In the genomic region with DNA sequence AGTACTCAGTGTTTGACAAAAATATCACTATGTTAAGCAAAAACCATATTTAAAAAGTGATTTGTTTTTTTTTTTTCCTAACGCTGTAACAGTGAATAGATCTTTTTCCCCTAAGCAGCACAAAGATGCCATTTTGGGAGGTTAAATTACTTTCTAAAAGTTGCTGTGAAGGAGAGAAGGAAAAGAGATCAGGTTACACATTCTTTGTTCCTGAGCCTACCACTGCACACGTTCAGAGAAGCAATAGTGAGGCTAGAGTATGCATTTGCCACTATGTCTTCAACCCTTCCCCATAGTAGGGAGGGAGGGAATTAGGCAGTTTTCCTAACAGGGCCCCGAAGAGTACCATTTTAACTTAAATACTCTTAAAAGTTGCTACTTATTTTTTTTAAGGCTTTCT, we compare ENCODE assay signal across 9 cellular contexts. TPM values are rescaled to one million over a fixed set of nuclear protein-coding genes. Genes with fewer than 3 reads are reported as not detected.
DNase-seq lines count a peak whose midpoint lies in the region; ATAC-seq, FAIRE-seq and TF ChIP-seq lines count a peak whose summit lies in the region.
"Had no signal": no experiment of that assay in that cellular context is flagged by ENCODE, and none has a peak within 500 bp of the region (broad histone marks: within the 10 kb centered on the region; RNA-seq: fewer than 3 reads in every experiment).

No MANE protein-coding gene starts in this region.

- DNase-seq in NCI-H460 (ENCODE audit: extremely low read depth, low read depth): peak; percentile 16
- DNase-seq in fibroblast of gingiva (ENCODE audit: low read depth): peak; percentile 59
- peak; percentile 76 for DNase-seq in osteoblast (ENCODE audit: insufficient read length, low spot score, missing footprints)
- no peak for DNase-seq in activated CD4-positive, alpha-beta T cell treated with anti-CD3 and anti-CD28 coated beads, Interleukin-2, amount 50 U/mL, for 4 hours

- H3K4me3 ChIP-seq in osteoblast (ENCODE audit: insufficient read depth, low read length): no peak overlapping the region

- no peak for TF ChIP-seq CTCF in osteoblast (IDR thresholded peaks at IDR 0.05; ENCODE audit: extremely low read depth, low read depth, low read length)

- peak; percentile 98 for FAIRE-seq in G401.6 (lab: Jason Lieb, UNC)

- no peaks in the 10 kb centered on the region for H3K9me3 ChIP-seq in osteoblast (ENCODE audit: low read depth, low read length)

- no peaks in the 10 kb centered on the region for H3K36me3 ChIP-seq in osteoblast (ENCODE audit: insufficient read depth, low read length)

- peak overlapping the region; percentile 59 for H3K4me2 ChIP-seq in osteoblast (ENCODE audit: insufficient read depth, low read length)

- peaks cover 7% of the 10 kb centered on the region for H4K20me1 ChIP-seq in osteoblast (ENCODE audit: insufficient read depth, low read length)

- no peak overlapping the region for H2AFZ ChIP-seq in osteoblast (ENCODE audit: low read length)

- peaks cover 58% of the 10 kb centered on the region for H3K79me2 ChIP-seq in osteoblast (ENCODE audit: insufficient read depth, low read length)

- H3K27me3 ChIP-seq in osteoblast (ENCODE audit: insufficient read depth, low read length): no peaks in the 10 kb centered on the region

- peak overlapping the region; percentile 58 for H3K27ac ChIP-seq in osteoblast (ENCODE audit: low read depth, low read length)

- peaks cover 19% of the 10 kb centered on the region for H3K4me1 ChIP-seq in osteoblast (ENCODE audit: insufficient read depth, low read length)

- ATAC-seq in GM21529 (IDR thresholded peaks at IDR 0.05; ENCODE audit: unreplicated experiment): no peak
- ATAC-seq in GM18502 (IDR thresholded peaks at IDR 0.05; ENCODE audit: poor library complexity, unreplicated experiment): no peak
- no peak for ATAC-seq in GM21825 (IDR thresholded peaks at IDR 0.05; ENCODE audit: unreplicated experiment)
- ATAC-seq: activated CD4-positive, CD25-positive, alpha-beta regulatory T cell treated with anti-CD3 and anti-CD28 coated beads, Interleukin-2, amount 50 U/mL, for 24 hours had no signal

RNA-seq across cellular contexts. Expression of a gene that starts 38.9 kb away (rescaled TPM):
- 28.6 and 31.6 TPM in 2 replicates for total RNA-seq in NCI-H460 (2014; rRNA removed; shearing (Covaris generic))
- 11.7 and 16.8 TPM in 2 replicates for polyA plus RNA-seq in NCI-H460 (2014; cell fraction: nucleus; rRNA removed)
- total RNA-seq in osteoblast: 71.7 and 73.7 TPM in 2 replicates

Comparison
In these comparisons a context has a peak if more than half of its experiments do, and no peak if none do; other contexts are left out.
1. DNase-seq: peak in NCI-H460 (single experiment), fibroblast of gingiva (single experiment) and osteoblast (single experiment); none in activated CD4-positive, alpha-beta T cell treated with anti-CD3 and anti-CD28 coated beads, Interleukin-2, amount 50 U/mL, for 4 hours (0 of 2).